ENCODE assay signal across 1 cellular context in the genomic region with DNA sequence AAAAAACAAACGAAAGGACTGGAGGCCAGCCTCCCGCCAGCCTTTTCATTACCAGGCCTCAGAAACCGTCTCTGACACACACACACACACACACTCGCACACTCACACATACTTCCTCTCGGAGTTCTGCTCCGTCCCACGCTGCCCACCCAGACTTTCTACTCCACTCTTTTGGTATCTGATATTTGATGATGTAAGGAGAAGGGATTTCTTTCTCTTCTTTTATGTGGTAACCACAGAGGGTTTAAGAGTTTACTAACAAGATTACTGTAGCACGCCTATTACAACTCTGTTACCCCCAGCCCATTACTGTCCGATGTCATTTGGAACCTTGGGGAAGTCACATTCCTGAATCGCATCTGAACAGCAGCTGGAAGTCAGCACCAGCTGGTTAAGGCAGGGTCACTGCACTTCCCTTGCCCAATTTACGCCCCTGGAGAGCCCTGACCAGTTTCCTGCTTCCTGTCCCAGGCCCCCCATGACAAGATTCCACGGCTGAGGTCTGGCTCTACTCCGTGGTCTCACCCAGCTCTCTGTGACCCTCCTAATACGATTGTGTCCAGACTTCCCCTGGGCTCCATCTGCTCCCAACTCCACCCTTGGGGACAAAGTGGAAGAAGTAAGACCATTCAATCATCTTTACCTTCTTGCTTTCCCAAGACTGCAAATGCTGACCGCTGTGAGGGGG.
TF ChIP-seq lines count a peak whose summit lies in the region.

No MANE protein-coding gene starts in this region.

TF ChIP-seq in GM12878, 131 proteins besides CTCF, POLR2A, EP300 and RAD21:
- TF ChIP-seq SUZ12 (IDR thresholded peaks at IDR 0.05; ENCODE audit: unreplicated experiment) (no peak), CHD2 (IDR thresholded peaks at IDR 0.05; ENCODE audit: borderline replicate concordance, low read depth, low read length) (no peak), BACH1 (IDR thresholded peaks at IDR 0.05; ENCODE audit: borderline replicate concordance) (no peak), CHD1 (IDR thresholded peaks at IDR 0.05; ENCODE audit: low read depth, low read length) (no peak), ESRRA (IDR thresholded peaks at IDR 0.05; ENCODE audit: low read length) (no peak), SMARCA5 (IDR thresholded peaks at IDR 0.05) (no peak), KAT2A (conservative IDR thresholded peaks at IDR 0.05; ENCODE audit: control insufficient read depth, low read depth, low read length) (no peak)
- TF ChIP-seq, protein P1, sequence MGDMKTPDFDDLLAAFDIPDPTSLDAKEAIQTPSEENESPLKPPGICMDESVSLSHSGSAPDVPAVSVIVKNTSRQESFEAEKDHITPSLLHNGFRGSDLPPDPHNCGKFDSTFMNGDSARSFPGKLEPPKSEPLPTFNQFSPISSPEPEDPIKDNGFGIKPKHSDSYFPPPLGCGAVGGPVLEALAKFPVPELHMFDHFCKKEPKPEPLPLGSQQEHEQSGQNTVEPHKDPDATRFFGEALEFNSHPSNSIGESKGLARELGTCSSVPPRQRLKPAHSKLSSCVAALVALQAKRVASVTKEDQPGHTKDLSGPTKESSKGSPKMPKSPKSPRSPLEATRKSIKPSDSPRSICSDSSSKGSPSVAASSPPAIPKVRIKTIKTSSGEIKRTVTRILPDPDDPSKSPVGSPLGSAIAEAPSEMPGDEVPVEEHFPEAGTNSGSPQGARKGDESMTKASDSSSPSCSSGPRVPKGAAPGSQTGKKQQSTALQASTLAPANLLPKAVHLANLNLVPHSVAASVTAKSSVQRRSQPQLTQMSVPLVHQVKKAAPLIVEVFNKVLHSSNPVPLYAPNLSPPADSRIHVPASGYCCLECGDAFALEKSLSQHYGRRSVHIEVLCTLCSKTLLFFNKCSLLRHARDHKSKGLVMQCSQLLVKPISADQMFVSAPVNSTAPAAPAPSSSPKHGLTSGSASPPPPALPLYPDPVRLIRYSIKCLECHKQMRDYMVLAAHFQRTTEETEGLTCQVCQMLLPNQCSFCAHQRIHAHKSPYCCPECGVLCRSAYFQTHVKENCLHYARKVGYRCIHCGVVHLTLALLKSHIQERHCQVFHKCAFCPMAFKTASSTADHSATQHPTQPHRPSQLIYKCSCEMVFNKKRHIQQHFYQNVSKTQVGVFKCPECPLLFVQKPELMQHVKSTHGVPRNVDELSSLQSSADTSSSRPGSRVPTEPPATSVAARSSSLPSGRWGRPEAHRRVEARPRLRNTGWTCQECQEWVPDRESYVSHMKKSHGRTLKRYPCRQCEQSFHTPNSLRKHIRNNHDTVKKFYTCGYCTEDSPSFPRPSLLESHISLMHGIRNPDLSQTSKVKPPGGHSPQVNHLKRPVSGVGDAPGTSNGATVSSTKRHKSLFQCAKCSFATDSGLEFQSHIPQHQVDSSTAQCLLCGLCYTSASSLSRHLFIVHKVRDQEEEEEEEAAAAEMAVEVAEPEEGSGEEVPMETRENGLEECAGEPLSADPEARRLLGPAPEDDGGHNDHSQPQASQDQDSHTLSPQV (IDR thresholded peaks at IDR 0.05): no peak
TF ChIP-seq in GM12878: peak in this region for 0.
